In the genomic region with DNA sequence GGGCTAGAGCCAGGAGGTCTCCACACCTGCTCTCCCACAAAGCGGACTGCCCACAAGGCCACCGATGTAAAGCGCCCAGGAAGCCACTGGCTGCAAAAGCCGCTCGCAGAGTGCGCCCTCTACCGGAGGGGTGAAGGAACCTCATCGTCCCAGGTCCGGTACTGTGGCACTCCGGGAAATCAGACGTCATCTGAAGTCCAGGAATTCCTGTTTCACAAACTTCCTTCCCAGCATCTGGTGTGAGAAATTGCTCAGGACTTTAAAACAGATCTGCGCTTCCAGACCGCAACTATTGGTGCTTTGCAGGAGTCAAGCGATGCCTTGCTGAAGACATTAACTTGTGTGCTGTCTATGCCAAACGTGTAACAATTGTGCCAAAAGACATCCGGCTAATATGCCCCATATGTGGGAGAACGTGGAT, we compare ENCODE assay signal across 12 cellular contexts.
DNase-seq lines count a peak whose midpoint lies in the region; ATAC-seq and TF ChIP-seq lines count a peak whose summit lies in the region.
"Had no signal": no experiment of that assay in that cellular context is flagged by ENCODE, and none has a peak within 500 bp of the region (broad histone marks: within the 10 kb centered on the region; RNA-seq: fewer than 3 reads in every experiment).

No MANE protein-coding gene starts in this region.

- H3K9me3 ChIP-seq in A673 (ENCODE audit: low read depth, low read length, poor library complexity, severe bottlenecking) = no peaks in the 10 kb centered on the region
- H3K9me3 ChIP-seq: MG63, thoracic aorta had no signal

- no peaks in the 10 kb centered on the region for H3K4me1 ChIP-seq in A673 (ENCODE audit: insufficient read depth, low read length, poor library complexity, severe bottlenecking)

- H3K27me3 ChIP-seq in A673 (replicated peaks; ENCODE audit: insufficient read depth, low read depth, low read length, poor library complexity) = no peaks in the 10 kb centered on the region
- H3K27me3 ChIP-seq: MG63 had no signal

- peak; percentile 70 for ATAC-seq in activated CD8-positive, alpha-beta T cell treated with anti-CD3 and anti-CD28 coated beads for 36 hours
- ATAC-seq in left lobe of liver = peak; percentile 61
- ATAC-seq in GM19452 (IDR thresholded peaks at IDR 0.05; ENCODE audit: unreplicated experiment) = no peak

- H3K27ac ChIP-seq in A673 (ENCODE audit: low read depth, low read length, poor library complexity, severe bottlenecking) = no peak overlapping the region
- H3K27ac ChIP-seq: thoracic aorta had no signal

- H3K27me3 Mint-ChIP-seq in activated CD8-positive, alpha-beta T cell treated with anti-CD3 and anti-CD28 coated beads for 36 hours = peaks cover 4% of the 10 kb centered on the region

- CTCF ChIA-PET in A673 (lab: Charles Lee) = no interaction called here
- CTCF ChIA-PET in GM10248 (lab: Yijun Ruan, JAX) = no interaction called here
- CTCF ChIA-PET in activated CD8-positive, alpha-beta T cell treated with anti-CD3 and anti-CD28 coated beads for 36 hours (lab: Charles Lee) = no interaction called here

- POLR2A ChIA-PET in A673 (lab: Charles Lee; ENCODE audit: low non-redundant PET) = no interaction called here
- POLR2A ChIA-PET in GM10248 (lab: Yijun Ruan, JAX) = no interaction called here
- POLR2A ChIA-PET in activated CD8-positive, alpha-beta T cell treated with anti-CD3 and anti-CD28 coated beads for 36 hours (lab: Charles Lee) = no interaction called here

- DNase-seq in A673 (ENCODE audit: low spot score) (no peak), GM10248 (ENCODE audit: extremely low spot score) (peak; percentile 47), left lobe of liver (ENCODE audit: low spot score) (peak; percentile 53), NCI-H2081 (lab: John Stamatoyannopoulos, UW) (no peak), mucosa of gallbladder (ENCODE audit: low spot score) (no peak), KBM-7 (no peak)
- DNase-seq in activated CD8-positive, alpha-beta T cell treated with anti-CD3 and anti-CD28 coated beads for 36 hours = peak; percentile 61
- DNase-seq: MG63 had no signal

- H3K27ac Mint-ChIP-seq in activated CD8-positive, alpha-beta T cell treated with anti-CD3 and anti-CD28 coated beads for 36 hours = no peak overlapping the region
- H3K27ac Mint-ChIP-seq: activated T-helper 1 cell treated with anti-CD3 and anti-CD28 coated beads, Interleukin-12 subunit alpha, Interleukin-12 subunit beta, Interleukin-2, Interleukin-4 antibody, amounts not matched to agents 30 ng/mL and 10 ng/mL and 1 ng/mL, durations not matched to agents 14 hours and 24 hours and 36 hours had no signal

- H3K4me3 ChIP-seq in A673 (ENCODE audit: low read depth, low read length, poor library complexity, severe bottlenecking) = no peak overlapping the region
- H3K4me3 ChIP-seq: lung, MG63, thoracic aorta had no signal

- H3K9me3 Mint-ChIP-seq in activated CD8-positive, alpha-beta T cell treated with anti-CD3 and anti-CD28 coated beads for 36 hours = no peaks in the 10 kb centered on the region
- H3K9me3 Mint-ChIP-seq: activated T-helper 1 cell treated with anti-CD3 and anti-CD28 coated beads, Interleukin-12 subunit alpha, Interleukin-12 subunit beta, Interleukin-2, Interleukin-4 antibody, amounts not matched to agents 30 ng/mL and 10 ng/mL and 1 ng/mL, durations not matched to agents 14 hours and 24 hours and 36 hours had no signal

- intact Hi-C loops in A673 (cut with micrococcal nuclease; ENCODE audit: unreplicated experiment) = no loop called here
- intact Hi-C loops in activated CD8-positive, alpha-beta T cell treated with anti-CD3 and anti-CD28 coated beads for 36 hours (cut with micrococcal nuclease) = loop anchor here (5.0 kb wide), 1 partner anchor 100 kb away; no protein-coding TSS in a partner anchor

- H3K4me3 Mint-ChIP-seq in activated CD8-positive, alpha-beta T cell treated with anti-CD3 and anti-CD28 coated beads for 36 hours = no peak overlapping the region
- H3K4me3 Mint-ChIP-seq: activated T-helper 1 cell treated with anti-CD3 and anti-CD28 coated beads, Interleukin-12 subunit alpha, Interleukin-12 subunit beta, Interleukin-2, Interleukin-4 antibody, amounts not matched to agents 30 ng/mL and 10 ng/mL and 1 ng/mL, durations not matched to agents 14 hours and 24 hours and 36 hours had no signal

- in situ Hi-C loops in KBM-7 (cut with MboI; ENCODE audit: low pct_unique_long_range_greater_than_20kb, low sequenced_read_pairs) = no loop called here

- H3K36me3 Mint-ChIP-seq in activated CD8-positive, alpha-beta T cell treated with anti-CD3 and anti-CD28 coated beads for 36 hours (ENCODE audit: low read depth) = no peaks in the 10 kb centered on the region

- BruUV-seq in A673 (replicated peaks; lab: Mats Ljungman, UMichigan) = no TSS peak

- H3K36me3 ChIP-seq in A673 (ENCODE audit: insufficient read depth, low read length, poor library complexity, severe bottlenecking) = no peaks in the 10 kb centered on the region
- H3K36me3 ChIP-seq: MG63, thoracic aorta had no signal

- peak; percentile 32 for TF ChIP-seq CTCF in A673 (conservative IDR thresholded peaks at IDR 0.05; ENCODE audit: low read depth, low read length)
- TF ChIP-seq CTCF in GM10248 (IDR thresholded peaks at IDR 0.05; ENCODE audit: control extremely low read depth, extremely low read depth, low read depth, missing control alignments) = no peak
- peak; percentile 72 for TF ChIP-seq CTCF in activated CD8-positive, alpha-beta T cell treated with anti-CD3 and anti-CD28 coated beads for 36 hours (IDR thresholded peaks at IDR 0.05)

- H3K4me1 Mint-ChIP-seq in activated CD8-positive, alpha-beta T cell treated with anti-CD3 and anti-CD28 coated beads for 36 hours (ENCODE audit: low read depth) = peaks cover 7% of the 10 kb centered on the region

Comparison
In these comparisons a context has a peak if more than half of its experiments do, and no peak if none do; other contexts are left out.
1. DNase-seq: peak in GM10248 (single experiment), activated CD8-positive, alpha-beta T cell treated with anti-CD3 and anti-CD28 coated beads for 36 hours (single experiment) and left lobe of liver (single experiment); none in A673 (single experiment), NCI-H2081 (0 of 2), mucosa of gallbladder (single experiment) and KBM-7 (single experiment).